ENCODE assay signal across 38 cellular contexts in genomic region chr11:95750101-95750500, GRCh38.
"Had no signal": no experiment of that assay in that cellular context is flagged by ENCODE, and none has a peak within 500 bp of the region (broad histone marks: within the 10 kb centered on the region; RNA-seq: fewer than 3 reads in every experiment).

No MANE protein-coding gene starts in this region.

- H3K4me1 Mint-ChIP-seq: activated naive CD4-positive, alpha-beta T cell treated with anti-CD3 and anti-CD28 coated beads, Interleukin-2, amount 10 ng/mL, durations not matched to agents 7 days and 5 days; activated naive CD4-positive, alpha-beta T cell treated with anti-CD3 and anti-CD28 coated beads, Interleukin-2, amount 50 U/mL, for 24 hours; activated naive CD8-positive, alpha-beta T cell treated with anti-CD3 and anti-CD28 coated beads for 36 hours; activated naive CD8-positive, alpha-beta T cell treated with anti-CD3 and anti-CD28 coated beads, Interleukin-2, amount 10 ng/mL, durations not matched to agents 7 days and 5 days; activated naive CD8-positive, alpha-beta T cell treated with anti-CD3 and anti-CD28 coated beads, Interleukin-2, amount 50 U/mL, for 24 hours; activated T-helper 17 cell treated with anti-CD3 and anti-CD28 coated beads, Interleukin-2, amount 50 U/mL, for 72 hours; brain; central memory CD8-positive, alpha-beta T cell had no signal

- H3K4me3 ChIP-seq: adrenal gland, ascending aorta, body of pancreas, breast epithelium, cardiac muscle cell had no signal

- H3K27me3 ChIP-seq: adrenal gland, ascending aorta, body of pancreas, brain microvascular endothelial cell, breast epithelium, cardiac muscle cell had no signal

- H3K9me3 Mint-ChIP-seq: activated naive CD4-positive, alpha-beta T cell treated with anti-CD3 and anti-CD28 coated beads for 36 hours; activated naive CD4-positive, alpha-beta T cell treated with anti-CD3 and anti-CD28 coated beads, Interleukin-2, amount 10 ng/mL, durations not matched to agents 7 days and 5 days; activated naive CD4-positive, alpha-beta T cell treated with anti-CD3 and anti-CD28 coated beads, Interleukin-2, amount 50 U/mL, for 24 hours; activated naive CD4-positive, alpha-beta T cell treated with anti-CD3 and anti-CD28 coated beads, Interleukin-2, amount 50 U/mL, for 72 hours; activated naive CD8-positive, alpha-beta T cell treated with anti-CD3 and anti-CD28 coated beads for 36 hours; activated naive CD8-positive, alpha-beta T cell treated with anti-CD3 and anti-CD28 coated beads, Interleukin-2, amount 10 ng/mL, durations not matched to agents 7 days and 5 days; activated naive CD8-positive, alpha-beta T cell treated with anti-CD3 and anti-CD28 coated beads, Interleukin-2, amount 50 U/mL, for 24 hours; activated T-cell treated with anti-CD3 and anti-CD28 coated beads, Interleukin-2, amount 50 U/mL, for 24 hours; activated T-cell treated with anti-CD3 and anti-CD28 coated beads, Interleukin-2, amount 50 U/mL, for 4 hours; activated T-cell treated with anti-CD3 and anti-CD28 coated beads, Interleukin-2, amount 50 U/mL, for 72 hours; activated T-helper 1 cell treated with anti-CD3 and anti-CD28 coated beads, Interleukin-12 subunit alpha, Interleukin-12 subunit beta, Interleukin-2, Interleukin-4 antibody, amounts not matched to agents 30 ng/mL and 10 ng/mL and 1 ng/mL, durations not matched to agents 14 hours and 24 hours and 36 hours; activated T-helper 17 cell treated with anti-CD3 and anti-CD28 coated beads, Interleukin-2, amount 50 U/mL, for 72 hours; central memory CD8-positive, alpha-beta T cell had no signal

- H3K36me3 Mint-ChIP-seq: activated naive CD4-positive, alpha-beta T cell treated with anti-CD3 and anti-CD28 coated beads, Interleukin-2, amount 10 ng/mL, durations not matched to agents 7 days and 5 days; activated naive CD4-positive, alpha-beta T cell treated with anti-CD3 and anti-CD28 coated beads, Interleukin-2, amount 50 U/mL, for 24 hours; activated naive CD4-positive, alpha-beta T cell treated with anti-CD3 and anti-CD28 coated beads, Interleukin-2, amount 50 U/mL, for 72 hours; activated naive CD8-positive, alpha-beta T cell; activated naive CD8-positive, alpha-beta T cell treated with anti-CD3 and anti-CD28 coated beads for 36 hours; brain had no signal

- H3K4me3 Mint-ChIP-seq: activated naive CD4-positive, alpha-beta T cell treated with anti-CD3 and anti-CD28 coated beads for 36 hours; activated naive CD4-positive, alpha-beta T cell treated with anti-CD3 and anti-CD28 coated beads, Interleukin-2, amount 10 ng/mL, durations not matched to agents 7 days and 5 days; activated naive CD4-positive, alpha-beta T cell treated with anti-CD3 and anti-CD28 coated beads, Interleukin-2, amount 50 U/mL, for 24 hours; activated naive CD8-positive, alpha-beta T cell; activated naive CD8-positive, alpha-beta T cell treated with anti-CD3 and anti-CD28 coated beads for 36 hours; activated naive CD8-positive, alpha-beta T cell treated with anti-CD3 and anti-CD28 coated beads, Interleukin-2, amount 10 ng/mL, durations not matched to agents 7 days and 5 days; activated naive CD8-positive, alpha-beta T cell treated with anti-CD3 and anti-CD28 coated beads, Interleukin-2, amount 50 U/mL, for 24 hours; activated T-cell treated with anti-CD3 and anti-CD28 coated beads, Interleukin-2, amount 50 U/mL, for 24 hours; activated T-cell treated with anti-CD3 and anti-CD28 coated beads, Interleukin-2, amount 50 U/mL, for 4 hours; activated T-cell treated with anti-CD3 and anti-CD28 coated beads, Interleukin-2, amount 50 U/mL, for 72 hours; activated T-helper 1 cell treated with anti-CD3 and anti-CD28 coated beads, Interleukin-12 subunit alpha, Interleukin-12 subunit beta, Interleukin-2, Interleukin-4 antibody, amounts not matched to agents 30 ng/mL and 10 ng/mL and 1 ng/mL, durations not matched to agents 14 hours and 24 hours and 36 hours; activated T-helper 17 cell treated with anti-CD3 and anti-CD28 coated beads, Interleukin-2, amount 50 U/mL, for 72 hours; brain; central memory CD8-positive, alpha-beta T cell had no signal

- H3K27ac ChIP-seq: adrenal gland, ascending aorta, body of pancreas, brain microvascular endothelial cell, breast epithelium, cardiac muscle cell had no signal

- H3K9me3 ChIP-seq: adrenal gland, ascending aorta, body of pancreas, breast epithelium had no signal

- H3K27me3 Mint-ChIP-seq: activated naive CD4-positive, alpha-beta T cell treated with anti-CD3 and anti-CD28 coated beads, Interleukin-2, amount 50 U/mL, for 24 hours had no signal

- FAIRE-seq: bronchial epithelial cell had no signal

- H3K27ac Mint-ChIP-seq: activated naive CD4-positive, alpha-beta T cell treated with anti-CD3 and anti-CD28 coated beads for 36 hours; activated naive CD4-positive, alpha-beta T cell treated with anti-CD3 and anti-CD28 coated beads, Interleukin-2, amount 10 ng/mL, durations not matched to agents 7 days and 5 days; activated naive CD4-positive, alpha-beta T cell treated with anti-CD3 and anti-CD28 coated beads, Interleukin-2, amount 50 U/mL, for 24 hours; activated naive CD4-positive, alpha-beta T cell treated with anti-CD3 and anti-CD28 coated beads, Interleukin-2, amount 50 U/mL, for 72 hours; activated naive CD8-positive, alpha-beta T cell; activated naive CD8-positive, alpha-beta T cell treated with anti-CD3 and anti-CD28 coated beads for 36 hours; activated naive CD8-positive, alpha-beta T cell treated with anti-CD3 and anti-CD28 coated beads, Interleukin-2, amount 10 ng/mL, durations not matched to agents 7 days and 5 days; activated naive CD8-positive, alpha-beta T cell treated with anti-CD3 and anti-CD28 coated beads, Interleukin-2, amount 50 U/mL, for 24 hours; activated T-cell treated with anti-CD3 and anti-CD28 coated beads, Interleukin-2, amount 50 U/mL, for 24 hours; activated T-cell treated with anti-CD3 and anti-CD28 coated beads, Interleukin-2, amount 50 U/mL, for 72 hours; activated T-helper 1 cell treated with anti-CD3 and anti-CD28 coated beads, Interleukin-12 subunit alpha, Interleukin-12 subunit beta, Interleukin-2, Interleukin-4 antibody, amounts not matched to agents 30 ng/mL and 10 ng/mL and 1 ng/mL, durations not matched to agents 14 hours and 24 hours and 36 hours; activated T-helper 17 cell treated with anti-CD3 and anti-CD28 coated beads, Interleukin-2, amount 50 U/mL, for 72 hours; activated T-helper 2 cell treated with anti-CD3 and anti-CD28 coated beads, Interferon-gamma antibody, Interleukin-2, Interleukin-4, amounts not matched to agents 10 μg/mL and 5 μg/mL and 100 μg/mL, durations not matched to agents 14 hours and 24 hours and 36 hours; brain had no signal

- H3K36me3 ChIP-seq: adrenal gland, ascending aorta, brain microvascular endothelial cell, breast epithelium, cardiac muscle cell had no signal

- DNase-seq: activated effector memory CD4-positive, alpha-beta T cell treated with anti-CD3 and anti-CD28 coated beads, Interleukin-2, amount 50 U/mL, for 16 hours; activated effector memory CD4-positive, alpha-beta T cell treated with Interleukin-2 at 50 U/mL for 16 hours; activated gamma-delta T cell; activated gamma-delta T cell treated with Interleukin-2 at 50 U/mL for 16 hours; activated naive CD4-positive, alpha-beta T cell; activated naive CD4-positive, alpha-beta T cell treated with anti-CD3 and anti-CD28 coated beads for 36 hours; activated naive CD4-positive, alpha-beta T cell treated with anti-CD3 and anti-CD28 coated beads, Interleukin-2, amount 10 ng/mL, durations not matched to agents 7 days and 5 days; activated naive CD4-positive, alpha-beta T cell treated with anti-CD3 and anti-CD28 coated beads, Interleukin-2, amount 50 U/mL, for 16 hours; activated naive CD4-positive, alpha-beta T cell treated with Interleukin-2 at 50 U/mL for 16 hours; activated naive CD8-positive, alpha-beta T cell treated with anti-CD3 and anti-CD28 coated beads for 36 hours; activated naive CD8-positive, alpha-beta T cell treated with anti-CD3 and anti-CD28 coated beads, Interleukin-2, amount 10 ng/mL, durations not matched to agents 7 days and 5 days; activated naive CD8-positive, alpha-beta T cell treated with anti-CD3 and anti-CD28 coated beads, Interleukin-2, amount 50 U/mL, for 24 hours; activated T-cell treated with anti-CD3 and anti-CD28 coated beads, Interleukin-2, amount 50 U/mL, for 1 hour; activated T-cell treated with anti-CD3 and anti-CD28 coated beads, Interleukin-2, amount 50 U/mL, for 24 hours; activated T-cell treated with anti-CD3 and anti-CD28 coated beads, Interleukin-2, amount 50 U/mL, for 4 hours; activated T-cell treated with anti-CD3 and anti-CD28 coated beads, Interleukin-2, amount 50 U/mL, for 48 hours; activated T-cell treated with anti-CD3 and anti-CD28 coated beads, Interleukin-2, amount 50 U/mL, for 72 hours; adrenal gland; amniotic stem cell; amygdala; aorta; body of pancreas; brain microvascular endothelial cell; caudate nucleus; central memory CD4-positive, alpha-beta T cell; cerebellar nuclear complex had no signal

- H3K4me1 ChIP-seq: adrenal gland, ascending aorta, body of pancreas, breast epithelium had no signal
